9 cellular contexts compared by ENCODE assay signal in the genomic region with DNA sequence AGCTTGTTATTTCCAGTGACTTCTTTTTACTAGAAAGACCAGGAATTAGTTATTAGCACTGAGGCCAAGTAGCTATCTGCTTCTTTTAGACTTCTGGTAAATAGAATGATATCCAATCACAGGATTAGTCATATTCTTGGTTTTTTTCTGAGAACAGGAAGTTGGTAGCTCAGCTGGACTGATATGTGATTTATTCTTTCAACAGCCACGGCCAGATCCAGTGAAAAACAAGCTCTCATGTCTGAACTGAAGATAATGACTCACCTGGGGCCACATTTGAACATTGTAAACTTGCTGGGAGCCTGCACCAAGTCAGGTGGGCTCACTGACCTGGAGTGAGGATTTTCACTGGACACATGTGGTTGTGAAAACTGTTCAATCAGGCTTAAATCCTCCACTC. TPM values are rescaled to one million over a fixed set of nuclear protein-coding genes. Genes with fewer than 3 reads are reported as not detected.
DNase-seq lines count a peak whose midpoint lies in the region; ATAC-seq and TF ChIP-seq lines count a peak whose summit lies in the region.
"Had no signal": no experiment of that assay in that cellular context is flagged by ENCODE, and none has a peak within 500 bp of the region (broad histone marks: within the 10 kb centered on the region; RNA-seq: fewer than 3 reads in every experiment).

No MANE protein-coding gene starts in this region.

- H3K27me3 ChIP-seq in ascending aorta (no peaks in the 10 kb centered on the region), H7 (ENCODE audit: control insufficient read depth, insufficient read depth, low read length) (no peaks in the 10 kb centered on the region)

- intact Hi-C loops in ascending aorta (cut with DNase I) = loop anchor here (10.0 kb wide), 1 partner anchor 1633 kb away; no protein-coding TSS in a partner anchor

- CTCF ChIA-PET in activated CD4-positive, alpha-beta T cell treated with anti-CD3 and anti-CD28 coated beads, Interleukin-2, amount 10 ng/mL, durations not matched to agents 7 days and 5 days (lab: Charles Lee) = interaction anchor here (1.2 kb wide), 1 partner anchor 9 kb away, joined by 3 read pairs; no protein-coding TSS in a partner anchor

- peaks cover 6 to 46% of the 10 kb centered on the region in 2 donors for H3K36me3 ChIP-seq in ascending aorta
- H3K36me3 ChIP-seq in H7 (replicated peaks; ENCODE audit: control insufficient read depth, insufficient read depth, low read length) = no peaks in the 10 kb centered on the region; the same call in 1 of the 2 replicates

- H3K9me3 Mint-ChIP-seq in activated CD4-positive, alpha-beta T cell treated with anti-CD3 and anti-CD28 coated beads, Interleukin-2, amount 10 ng/mL, durations not matched to agents 7 days and 5 days = peaks cover 12% of the 10 kb centered on the region

- peaks cover 17% of the 10 kb centered on the region for H3K4me1 Mint-ChIP-seq in activated CD4-positive, alpha-beta T cell treated with anti-CD3 and anti-CD28 coated beads, Interleukin-2, amount 10 ng/mL, durations not matched to agents 7 days and 5 days

- H3K4me3 Mint-ChIP-seq in activated CD4-positive, alpha-beta T cell treated with anti-CD3 and anti-CD28 coated beads, Interleukin-2, amount 10 ng/mL, durations not matched to agents 7 days and 5 days = no peak overlapping the region

- H3K4me1 ChIP-seq in ascending aorta = peaks cover 14 to 55% of the 10 kb centered on the region in 2 donors

- H3K36me3 Mint-ChIP-seq in activated CD4-positive, alpha-beta T cell treated with anti-CD3 and anti-CD28 coated beads, Interleukin-2, amount 10 ng/mL, durations not matched to agents 7 days and 5 days (ENCODE audit: low read depth) = no peaks in the 10 kb centered on the region

- no peak overlapping the region for H3K27ac Mint-ChIP-seq in activated CD4-positive, alpha-beta T cell treated with anti-CD3 and anti-CD28 coated beads, Interleukin-2, amount 10 ng/mL, durations not matched to agents 7 days and 5 days

- H3K9me3 ChIP-seq in ascending aorta = no peaks in the 10 kb centered on the region

- H3K27ac ChIP-seq in ascending aorta = peak overlapping the region; percentile 80 to 81
- H3K27ac ChIP-seq: KMS-11 had no signal

- POLR2A ChIA-PET in activated CD4-positive, alpha-beta T cell treated with anti-CD3 and anti-CD28 coated beads, Interleukin-2, amount 10 ng/mL, durations not matched to agents 7 days and 5 days (lab: Charles Lee) = no interaction called here

- TF ChIP-seq CTCF in ascending aorta (IDR thresholded peaks at IDR 0.05) (no peak), omental fat pad (IDR thresholded peaks at IDR 0.05) (no peak)

- H3K4me3 ChIP-seq in ascending aorta (no peak overlapping the region), H7 (ENCODE audit: insufficient read depth, low read depth, low read length) (no peak overlapping the region)

- DNase-seq in ascending aorta (ENCODE audit: low spot score in 2 of 2) (peak; percentile 11 to 81), omental fat pad (ENCODE audit: low spot score) (no peak), D341Med (ENCODE audit: low spot score) (no peak), H7 (no peak), NCI-H345 treated with DMSO at 0.1 percent for 48 hours (lab: John Stamatoyannopoulos, UW; ENCODE audit: unreplicated experiment) (no peak)
- no peak for DNase-seq in activated CD4-positive, alpha-beta T cell treated with anti-CD3 and anti-CD28 coated beads, Interleukin-2, amount 10 ng/mL, durations not matched to agents 7 days and 5 days

- ATAC-seq in GM19043 (IDR thresholded peaks at IDR 0.05; ENCODE audit: low read depth, unreplicated experiment) (peak; percentile 67), HG03095 (IDR thresholded peaks at IDR 0.05; ENCODE audit: unreplicated experiment) (peak; percentile 58), omental fat pad (ENCODE audit: low FRiP score) (peak; percentile 60)

- H3K27me3 Mint-ChIP-seq in activated CD4-positive, alpha-beta T cell treated with anti-CD3 and anti-CD28 coated beads, Interleukin-2, amount 10 ng/mL, durations not matched to agents 7 days and 5 days = no peaks in the 10 kb centered on the region

RNA-seq across cellular contexts. Expression of a gene that starts 48.6 kb away (rescaled TPM):
- total RNA-seq in ascending aorta = 58.3 TPM
- 100 to 1,000 TPM; 135 to 272 (median 163) TPM for total RNA-seq in omental fat pad
- not detected for total RNA-seq in activated CD4-positive, alpha-beta T cell treated with anti-CD3 and anti-CD28 coated beads, Interleukin-2, amount 10 ng/mL, durations not matched to agents 7 days and 5 days
- total RNA-seq in H7 (2014; rRNA removed; shearing (Covaris generic)) = 5.5 and 10.8 TPM in 2 replicates

Comparison
In these comparisons a context has a peak if more than half of its experiments do, and no peak if none do; other contexts are left out.
1. DNase-seq: peak in ascending aorta (2 of 2); none in omental fat pad (single experiment), activated CD4-positive, alpha-beta T cell treated with anti-CD3 and anti-CD28 coated beads, Interleukin-2, amount 10 ng/mL, durations not matched to agents 7 days and 5 days (single experiment), D341Med (single experiment), H7 (single experiment) and NCI-H345 treated with DMSO at 0.1 percent for 48 hours (single experiment).
2. Peak in every context shown above with its lines, with median percentiles within 50 percentile points of each other: ATAC-seq.